10 cellular contexts compared by ENCODE assay signal in genomic region chr13:21813844-21814243, GRCh38.
A peak's percentile ranks its signal among the peaks of the same experiment; 100 is the strongest.
DNase-seq lines count a peak whose midpoint lies in the region; TF ChIP-seq lines count a peak whose summit lies in the region.
"Had no signal": no experiment of that assay in that cellular context is flagged by ENCODE, and none has a peak within 500 bp of the region (broad histone marks: within the 10 kb centered on the region; RNA-seq: fewer than 3 reads in every experiment).

No MANE protein-coding gene starts in this region.

- DNase-seq in kidney tubule cell (ENCODE audit: low spot score) (peak; percentile 37), GM20000 (ENCODE audit: low spot score) (no peak), NCI-H2171 (lab: John Stamatoyannopoulos, UW) (no peak), NOMO-1 (lab: John Stamatoyannopoulos, UW; ENCODE audit: unreplicated experiment in 2 of 2) (no peak)
- DNase-seq: CD8-positive, alpha-beta T cell; GM23248 had no signal

- no peak for TF ChIP-seq CTCF in VCaP (conservative IDR thresholded peaks at IDR 0.05)
- TF ChIP-seq CTCF in nephron (IDR thresholded peaks at IDR 0.05; ENCODE audit: unreplicated experiment in 3 of 3), result no peak
- no peak for TF ChIP-seq CTCF in GM20000 (IDR thresholded peaks at IDR 0.05; ENCODE audit: extremely low read depth, missing control alignments)

- no peaks in the 10 kb centered on the region for H3K36me3 Mint-ChIP-seq in nephron (ENCODE audit: low read depth)
- H3K36me3 Mint-ChIP-seq: CD8-positive, alpha-beta T cell had no signal

- peaks cover 19% of the 10 kb centered on the region for H3K4me1 Mint-ChIP-seq in nephron
- H3K4me1 Mint-ChIP-seq: B cell had no signal

- peak overlapping the region; percentile 28; the same call in 1 of the 2 replicates for H3K27ac ChIP-seq in VCaP
- H3K27ac ChIP-seq: BLaER1 treated with 17β-estradiol and CSF1 and Interleukin-3, amounts not matched to agents 10 nM and 100 nM; GM23248 had no signal

- H3K27me3 Mint-ChIP-seq in nephron (ENCODE audit: low read depth), result peaks cover 15% of the 10 kb centered on the region

- H3K9me3 Mint-ChIP-seq in nephron, result no peaks in the 10 kb centered on the region
- H3K9me3 Mint-ChIP-seq: CD8-positive, alpha-beta T cell had no signal

- H3K4me3 Mint-ChIP-seq in nephron, result no peak overlapping the region
- H3K4me3 Mint-ChIP-seq: B cell; CD8-positive, alpha-beta T cell had no signal

- H3K27ac Mint-ChIP-seq in nephron, result peak overlapping the region; percentile 47 to 63 (median 49)
- H3K27ac Mint-ChIP-seq: B cell; CD8-positive, alpha-beta T cell had no signal
